Comparison of ENCODE assay signal across 7 cellular contexts in the genomic region with DNA sequence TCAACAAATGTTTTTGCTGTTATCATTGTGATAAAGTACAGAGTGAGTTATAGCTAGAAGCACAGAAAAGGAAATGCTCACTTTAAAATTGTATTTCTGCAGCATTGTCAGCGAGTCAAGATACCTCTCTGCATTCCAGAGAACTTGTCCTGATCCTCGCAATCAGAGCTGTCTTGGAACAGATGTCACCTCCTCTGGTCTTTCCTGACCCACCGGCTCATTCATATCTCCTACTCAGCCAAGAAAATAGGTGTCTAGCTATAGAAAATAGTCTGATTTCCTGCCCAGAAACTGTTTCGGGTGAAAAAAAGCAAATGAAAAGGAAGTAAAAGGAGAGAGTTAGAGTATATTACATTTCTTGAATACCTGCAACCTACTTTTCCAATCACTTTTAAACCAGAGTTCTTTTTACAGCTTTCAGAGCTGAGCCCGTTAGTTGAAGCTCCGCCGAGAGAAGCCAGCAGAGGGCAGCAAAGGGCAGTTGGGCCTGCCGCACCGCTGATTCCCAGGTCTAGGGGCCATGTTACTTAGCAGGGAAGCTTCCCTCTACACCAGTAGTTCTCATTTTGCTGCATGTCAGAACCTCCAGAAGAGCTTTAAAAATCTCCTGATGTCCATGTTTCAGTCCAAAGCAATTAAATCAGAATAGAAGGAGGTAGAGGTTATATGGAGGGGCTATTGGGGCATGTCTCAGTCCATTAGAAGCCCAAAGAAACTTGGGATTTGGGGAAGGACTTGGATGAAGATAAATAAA.
A peak's percentile ranks its signal among the peaks of the same experiment; 100 is the strongest.
DNase-seq lines count a peak whose midpoint lies in the region; ATAC-seq and TF ChIP-seq lines count a peak whose summit lies in the region.

No MANE protein-coding gene starts in this region.

- DNase-seq in HT-29 (ENCODE audit: low spot score), result peak; percentile 52
- peak; percentile 37 for DNase-seq in cerebellar cortex (ENCODE audit: low spot score)
- peak; percentile 63 to 73 (median 70) for DNase-seq in right lobe of liver
- DNase-seq in stimulated activated CD8-positive, alpha-beta memory T cell treated with anti-CD3 and anti-CD28 coated beads, Interleukin-2, amount 100 ng/mL, for 48 hours (ENCODE audit: low read depth in 2 of 2), result peak; percentile 45 to 56

- no peak overlapping the region for H3K27ac ChIP-seq in right lobe of liver

- H3K27me3 ChIP-seq in right lobe of liver, result no peaks in the 10 kb centered on the region

- no peaks in the 10 kb centered on the region for H3K36me3 ChIP-seq in right lobe of liver

- peak; percentile 83 for ATAC-seq in GM21529 (IDR thresholded peaks at IDR 0.05; ENCODE audit: unreplicated experiment)
- ATAC-seq in SK-N-SH treated with all-trans-retinoic acid at 6 μM for 48 hours, result peak; percentile 95
- peak; percentile 85 to 92 (median 87) for ATAC-seq in right lobe of liver

- H3K9me3 ChIP-seq in right lobe of liver, result no peaks in the 10 kb centered on the region

- peaks cover 0 to 8% (median 3%) of the 10 kb centered on the region in 4 donors for H3K4me1 ChIP-seq in right lobe of liver

- intact Hi-C loops in right lobe of liver (cut with DNase I), result loop anchor here in 1 of 2 donors (10.0 kb wide), 1 partner anchor 676 kb away; no protein-coding TSS in a partner anchor

- H3K4me3 ChIP-seq in right lobe of liver, result no peak overlapping the region

- no peak for TF ChIP-seq POLR2A in right lobe of liver (IDR thresholded peaks at IDR 0.05)

- WGBS in right lobe of liver (ENCODE audit: insufficient coverage, low coverage, low lambda C conversion rate, missing lambda C conversion rate), result 26% methylated on average over 9 of the region's 9 CpGs

- TF ChIP-seq CTCF in GM12874 (IDR thresholded peaks at IDR 0.05; ENCODE audit: insufficient read depth, low read depth, low read length), result peak; percentile 88
- TF ChIP-seq CTCF in right lobe of liver (IDR thresholded peaks at IDR 0.05), result peak; percentile 59 to 92 (median 91)

TF ChIP-seq in SK-N-SH treated with all-trans-retinoic acid at 6 μM for 48 hours, 23 proteins besides CTCF, POLR2A, EP300 and RAD21:
- TF ChIP-seq ARNTL (CRISPR knock-in tag; IDR thresholded peaks at IDR 0.05; ENCODE audit: borderline replicate concordance, low read depth) (no peak), ZNF70 (CRISPR knock-in tag; IDR thresholded peaks at IDR 0.05) (no peak), CREB5 (CRISPR knock-in tag; IDR thresholded peaks at IDR 0.05; ENCODE audit: low read depth) (no peak), ZFP30 (CRISPR knock-in tag; IDR thresholded peaks at IDR 0.05) (no peak), RARB (CRISPR knock-in tag; IDR thresholded peaks at IDR 0.05) (no peak), ZNF8 (CRISPR knock-in tag; IDR thresholded peaks at IDR 0.05) (no peak), TCF4 (CRISPR knock-in tag; IDR thresholded peaks at IDR 0.05; ENCODE audit: borderline replicate concordance) (no peak), GLIS3 (CRISPR knock-in tag; IDR thresholded peaks at IDR 0.05) (no peak)
